Comparison of ENCODE assay signal across 19 cellular contexts in genomic region chr13:79880820-79881219, GRCh38.
DNase-seq lines count a peak whose midpoint lies in the region; ATAC-seq and TF ChIP-seq lines count a peak whose summit lies in the region.
"Had no signal": no experiment of that assay in that cellular context is flagged by ENCODE, and none has a peak within 500 bp of the region (broad histone marks: within the 10 kb centered on the region; RNA-seq: fewer than 3 reads in every experiment).

No MANE protein-coding gene starts in this region.

- no peak overlapping the region for H3K4me3 ChIP-seq in spleen
- H3K4me3 ChIP-seq: BLaER1 treated with 17β-estradiol and CSF1 and Interleukin-3, amounts not matched to agents 10 nM and 100 nM; GM12878; K562 had no signal

- H3K36me3 Mint-ChIP-seq in type B pancreatic cell = no peaks in the 10 kb centered on the region

- ATAC-seq in esophagus mucosa (peak; percentile 33), omental fat pad (ENCODE audit: low FRiP score) (no peak)
- ATAC-seq: GM12878, HCT116, K562 had no signal

- H3K27ac ChIP-seq in spleen = peak overlapping the region in 5 of 8 donors; percentile 11 to 73 (median 61)
- H3K27ac ChIP-seq: 22Rv1; BLaER1 treated with 17β-estradiol and CSF1 and Interleukin-3, amounts not matched to agents 10 nM and 100 nM had no signal

- TF ChIP-seq CTCF in spleen (IDR thresholded peaks at IDR 0.05 in 8 of 11, conservative IDR thresholded peaks at IDR 0.05 in 3 of 11) = no peak
- TF ChIP-seq CTCF in omental fat pad (IDR thresholded peaks at IDR 0.05) = no peak
- TF ChIP-seq CTCF in type B pancreatic cell (conservative IDR thresholded peaks at IDR 0.05) = no peak

- H3K27me3 ChIP-seq in spleen (replicated peaks in 1 of 7) = no peaks in the 10 kb centered on the region
- H3K27me3 ChIP-seq: BLaER1 treated with 17β-estradiol and CSF1 and Interleukin-3, amounts not matched to agents 10 nM and 100 nM had no signal

- 47 to 92% (median 72%) methylated on average over 2 of the region's 2 CpGs for WGBS in spleen, 5 donors

- peaks cover 0 to 4% (median 0%) of the 10 kb centered on the region in 6 donors for H3K4me1 ChIP-seq in spleen

- no peak overlapping the region for H3K4me3 Mint-ChIP-seq in type B pancreatic cell

- H3K9me3 Mint-ChIP-seq in type B pancreatic cell = peaks cover 7% of the 10 kb centered on the region

- intact Hi-C loops in spleen (cut with DNase I; ENCODE audit: low total_unique reads) = no loop called here

- H3K4me1 Mint-ChIP-seq in type B pancreatic cell (ENCODE audit: unreplicated experiment) = no peaks in the 10 kb centered on the region

- no peak for TF ChIP-seq POLR2A in spleen (IDR thresholded peaks at IDR 0.05)

- H3K27ac Mint-ChIP-seq in type B pancreatic cell = no peak overlapping the region

- H3K9me3 ChIP-seq in spleen = peaks cover 0 to 6% (median 0%) of the 10 kb centered on the region in 8 donors

- H3K27me3 Mint-ChIP-seq in type B pancreatic cell = no peaks in the 10 kb centered on the region

- H3K36me3 ChIP-seq in spleen = no peaks in the 10 kb centered on the region
- H3K36me3 ChIP-seq: BLaER1 treated with 17β-estradiol and CSF1 and Interleukin-3, amounts not matched to agents 10 nM and 100 nM had no signal

- peak; percentile 83 for DNase-seq in SIG-M5 treated with dmso at 0.1 percent for 504 hours (lab: John Stamatoyannopoulos, UW; ENCODE audit: unreplicated experiment)
- DNase-seq in SIG-M5 (lab: John Stamatoyannopoulos, UW) = no peak
- peak; percentile 90 for DNase-seq in SKM-1 (lab: John Stamatoyannopoulos, UW; ENCODE audit: unreplicated experiment)
- no peak for DNase-seq in spleen
- no peak for DNase-seq in omental fat pad (ENCODE audit: low spot score)
- DNase-seq in GM03348 (ENCODE audit: low spot score) = no peak
- no peak for DNase-seq in type B pancreatic cell (ENCODE audit: extremely low spot score, unreplicated experiment)
- DNase-seq: DMS53, NCI-H187 treated with DMSO at 0.1 percent for 48 hours, NCI-H2171, NCI-H446 treated with DMSO at 0.1 percent for 48 hours, NCI-H748 treated with DMSO at 0.1 percent for 48 hours, SHP77 treated with DMSO at 0.1 percent for 48 hours had no signal

Comparison
In these comparisons a context has a peak if more than half of its experiments do, and no peak if none do; other contexts are left out.
1. DNase-seq: peak in SIG-M5 treated with dmso at 0.1 percent for 504 hours (single experiment) and SKM-1 (single experiment); none in SIG-M5 (single experiment), spleen (single experiment), omental fat pad (single experiment), GM03348 (single experiment) and type B pancreatic cell (single experiment).